Comparison of ENCODE assay signal across 8 cellular contexts in genomic region chr6:34424200-34425131, GRCh38. TPM values are rescaled to one million over a fixed set of nuclear protein-coding genes. Genes with fewer than 3 reads are reported as not detected.
DNase-seq lines count a peak whose midpoint lies in the region; ATAC-seq, FAIRE-seq and TF ChIP-seq lines count a peak whose summit lies in the region.

No MANE protein-coding gene starts in this region.

- no peak for FAIRE-seq in small intestine (lab: Jason Lieb, UNC)
- FAIRE-seq in frontal cortex (lab: Jason Lieb, UNC): no peak

- no peaks in the 10 kb centered on the region for H3K9me3 Mint-ChIP-seq in activated CD4-positive, alpha-beta memory T cell treated with anti-CD3 and anti-CD28 coated beads, Interleukin-2, amount 10 ng/mL, durations not matched to agents 7 days and 5 days

- peak overlapping the region; percentile 88 for H3K4me2 ChIP-seq in hepatocyte

- H3K27me3 ChIP-seq in hepatocyte (no peaks in the 10 kb centered on the region), small intestine (ENCODE audit: control insufficient read depth in 2 of 2, insufficient read depth in 2 of 2, low read length in 2 of 2) (no peaks in the 10 kb centered on the region)

- H3K27ac ChIP-seq in hepatocyte: peak overlapping the region; percentile 78
- peak overlapping the region; percentile 74 to 81 for H3K27ac ChIP-seq in small intestine (ENCODE audit: low read depth in 1 of 2, low read length in 1 of 2)

- ATAC-seq in GM21526 (IDR thresholded peaks at IDR 0.05; ENCODE audit: low FRiP score, unreplicated experiment): no peak

- H3K36me3 ChIP-seq in hepatocyte (replicated peaks; ENCODE audit: insufficient read depth, low read depth) (peaks cover 3% of the 10 kb centered on the region), small intestine (ENCODE audit: control insufficient read depth in 2 of 2, insufficient read depth in 2 of 2, low read length in 2 of 2) (peaks cover 15 to 20% of the 10 kb centered on the region in 2 donors)

- H3K27ac Mint-ChIP-seq in activated CD4-positive, alpha-beta memory T cell treated with anti-CD3 and anti-CD28 coated beads, Interleukin-2, amount 10 ng/mL, durations not matched to agents 7 days and 5 days: peak overlapping the region; percentile 93

- H3K4me3 Mint-ChIP-seq in activated CD4-positive, alpha-beta memory T cell treated with anti-CD3 and anti-CD28 coated beads, Interleukin-2, amount 10 ng/mL, durations not matched to agents 7 days and 5 days: peak overlapping the region; percentile 97

- WGBS in hepatocyte (ENCODE audit: low lambda C conversion rate, missing lambda C conversion rate): 86% methylated on average over 19 of the region's 19 CpGs
- WGBS in small intestine, 3 donors: 68 to 74% (median 69%) methylated on average over 19 of the region's 19 CpGs

- H3K9me3 ChIP-seq in hepatocyte (ENCODE audit: low read depth) (no peaks in the 10 kb centered on the region), small intestine (ENCODE audit: control insufficient read depth, low read depth) (no peaks in the 10 kb centered on the region)

- H3K4me1 Mint-ChIP-seq in activated CD4-positive, alpha-beta memory T cell treated with anti-CD3 and anti-CD28 coated beads, Interleukin-2, amount 10 ng/mL, durations not matched to agents 7 days and 5 days: peaks cover 45% of the 10 kb centered on the region

- no peak for DNase-seq in HFF-Myc (ENCODE audit: extremely low read depth, low read depth)
- no peak for DNase-seq in activated CD4-positive, alpha-beta memory T cell treated with anti-CD3 and anti-CD28 coated beads, Interleukin-2, amount 10 ng/mL, durations not matched to agents 7 days and 5 days
- no peak for DNase-seq in hepatocyte (ENCODE audit: low spot score)
- DNase-seq in small intestine: no peak
- no peak for DNase-seq in frontal cortex (ENCODE audit: low spot score in 2 of 2)
- no peak for DNase-seq in NCI-H774 (lab: John Stamatoyannopoulos, UW)
- DNase-seq in A172 (ENCODE audit: low spot score): no peak

- H2AFZ ChIP-seq in hepatocyte: no peak overlapping the region

- H4K20me1 ChIP-seq in hepatocyte (ENCODE audit: insufficient read depth, poor library complexity, severe bottlenecking): peaks cover 18% of the 10 kb centered on the region

- H3K9me2 ChIP-seq in hepatocyte (replicated peaks; ENCODE audit: insufficient read depth): no peaks in the 10 kb centered on the region

- peaks cover 50% of the 10 kb centered on the region for H3K36me3 Mint-ChIP-seq in activated CD4-positive, alpha-beta memory T cell treated with anti-CD3 and anti-CD28 coated beads, Interleukin-2, amount 10 ng/mL, durations not matched to agents 7 days and 5 days (ENCODE audit: low read depth)

- H3K27me3 Mint-ChIP-seq in activated CD4-positive, alpha-beta memory T cell treated with anti-CD3 and anti-CD28 coated beads, Interleukin-2, amount 10 ng/mL, durations not matched to agents 7 days and 5 days: peaks cover 5% of the 10 kb centered on the region

- CTCF ChIA-PET in activated CD4-positive, alpha-beta memory T cell treated with anti-CD3 and anti-CD28 coated beads, Interleukin-2, amount 10 ng/mL, durations not matched to agents 7 days and 5 days (lab: Charles Lee): interaction anchor here (1.3 to 4.7 kb wide), 2 partner anchors 10 to 175 kb away, joined by 7 to 24 read pairs; partner anchors contain the start of gene SMIM29

- H3K4me3 ChIP-seq in HFF-Myc (replicated peaks; ENCODE audit: low read depth, low read length) (peak overlapping the region; percentile 98), hepatocyte (peak overlapping the region; percentile 83), small intestine (ENCODE audit: low read depth in 1 of 2, low read length in 2 of 2) (peak overlapping the region; percentile 81 to 97)

- POLR2A ChIA-PET in activated CD4-positive, alpha-beta memory T cell treated with anti-CD3 and anti-CD28 coated beads, Interleukin-2, amount 10 ng/mL, durations not matched to agents 7 days and 5 days (lab: Charles Lee): interaction anchor here (0.6 to 3.7 kb wide), 15 partner anchors 9 to 463 kb away, joined by 3 to 30 read pairs (median 4); partner anchors contain the start of genes HMGA1, SMIM29 and TAF11

- peaks cover 11% of the 10 kb centered on the region for H3K4me1 ChIP-seq in hepatocyte (ENCODE audit: insufficient read depth)
- peaks cover 2 to 6% of the 10 kb centered on the region in 2 donors for H3K4me1 ChIP-seq in small intestine (ENCODE audit: control insufficient read depth in 2 of 2, insufficient read depth in 1 of 2, low read depth in 1 of 2, low read length in 1 of 2)

- TF ChIP-seq CTCF in HFF-Myc (IDR thresholded peaks at IDR 0.05; ENCODE audit: low read depth, low read length, missing control alignments) (no peak), hepatocyte (IDR thresholded peaks at IDR 0.05; ENCODE audit: poor library complexity) (no peak)

- peaks cover 48% of the 10 kb centered on the region for H3K79me2 ChIP-seq in hepatocyte

RNA-seq across cellular contexts. Expression of gene RPS10, which starts 1.4 kb away (rescaled TPM):
- 1,000 to 10,000 TPM; 1,296 to 1,320 TPM for total RNA-seq in activated CD4-positive, alpha-beta memory T cell treated with anti-CD3 and anti-CD28 coated beads, Interleukin-2, amount 10 ng/mL, durations not matched to agents 7 days and 5 days
- total RNA-seq in hepatocyte (1,824 and 2,302 TPM in 2 replicates), frontal cortex (792 TPM)
- polyA plus RNA-seq in hepatocyte (518 and 544 TPM in 2 replicates), small intestine (1,000 to 10,000 TPM; 2,052 to 4,302 (median 3,085) TPM)
- 1,978 and 2,323 TPM in 2 replicates for total RNA-seq in A172 (2014; rRNA removed; shearing (Covaris generic))

RNA-seq across cellular contexts. Expression of gene NUDT3, which starts 32.0 kb away (rescaled TPM):
- total RNA-seq in activated CD4-positive, alpha-beta memory T cell treated with anti-CD3 and anti-CD28 coated beads, Interleukin-2, amount 10 ng/mL, durations not matched to agents 7 days and 5 days: 10 to 100 TPM in 1 of 2 experiments, 1 to 10 TPM in 1; 9.9 to 10.0 TPM
- 17.9 and 20.4 TPM in 2 replicates for total RNA-seq in hepatocyte
- polyA plus RNA-seq in hepatocyte: 6.2 and 6.4 TPM in 2 replicates
- 10 to 100 TPM in 1 of 3 donors, 1 to 10 TPM in 2; 6.5 to 13.4 (median 7.2) TPM for polyA plus RNA-seq in small intestine
- 96.2 TPM for total RNA-seq in frontal cortex
- total RNA-seq in A172 (2014; rRNA removed; shearing (Covaris generic)): 12.8 and 13.1 TPM in 2 replicates

RNA-seq across cellular contexts. Expression of gene PACSIN1, which starts 41.4 kb away (rescaled TPM):
- 1 to 10 TPM; 1.8 to 2.2 TPM for total RNA-seq in activated CD4-positive, alpha-beta memory T cell treated with anti-CD3 and anti-CD28 coated beads, Interleukin-2, amount 10 ng/mL, durations not matched to agents 7 days and 5 days
- total RNA-seq in hepatocyte (0.37 TPM in 1 of 2 replicates, not detected in the other), frontal cortex (2.9 TPM)
- polyA plus RNA-seq in hepatocyte (0.05 and 0.33 TPM in 2 replicates), small intestine (1 to 10 TPM in 1 of 3 donors, not detected in 2; 1.6 TPM)
- total RNA-seq in A172 (2014; rRNA removed; shearing (Covaris generic)): 0.31 TPM in 1 of 2 replicates, not detected in the other
